Comparison of ENCODE assay signal across 9 cellular contexts in genomic region chr10:1036341-1036791, GRCh38. TPM values are rescaled to one million over a fixed set of nuclear protein-coding genes. Genes with fewer than 3 reads are reported as not detected.
DNase-seq lines count a peak whose midpoint lies in the region; ATAC-seq and TF ChIP-seq lines count a peak whose summit lies in the region.
"Had no signal": no experiment of that assay in that cellular context is flagged by ENCODE, and none has a peak within 500 bp of the region (broad histone marks: within the 10 kb centered on the region; RNA-seq: fewer than 3 reads in every experiment).

No MANE protein-coding gene starts in this region.

- no peak overlapping the region for H3K9ac ChIP-seq in trophoblast cell (ENCODE audit: low read length)

- H3K36me3 ChIP-seq in trophoblast cell (ENCODE audit: control insufficient read depth in 1 of 2, insufficient read depth in 2 of 2, low read length in 2 of 2) = peaks cover 8 to 16% of the 10 kb centered on the region in 2 experiments
- peaks cover 29% of the 10 kb centered on the region for H3K36me3 ChIP-seq in HAP-1 (replicated peaks)

- no peaks in the 10 kb centered on the region for H3K4me1 ChIP-seq in trophoblast cell (ENCODE audit: control insufficient read depth in 1 of 2, insufficient read depth in 2 of 2, low read length in 2 of 2)
- no peaks in the 10 kb centered on the region for H3K4me1 ChIP-seq in HAP-1

- no peaks in the 10 kb centered on the region for H3K79me1 ChIP-seq in trophoblast cell (ENCODE audit: low read length)

- H4K91ac ChIP-seq in trophoblast cell (ENCODE audit: low read depth, low read length) = no peak overlapping the region

- no peak for TF ChIP-seq CTCF in WTC11 (IDR thresholded peaks at IDR 0.05)

- H3K36me3 Mint-ChIP-seq in activated T-cell treated with anti-CD3 and anti-CD28 coated beads, Interleukin-2, amount 50 U/mL, for 4 hours (ENCODE audit: insufficient read depth) = peaks cover 11% of the 10 kb centered on the region
- peaks cover 14% of the 10 kb centered on the region for H3K36me3 Mint-ChIP-seq in WTC11

- no peak overlapping the region for H3K4me2 ChIP-seq in trophoblast cell (ENCODE audit: low read length)

- H3K4ac ChIP-seq in trophoblast cell (ENCODE audit: low read depth, low read length) = no peak overlapping the region

- no peak overlapping the region for H4K8ac ChIP-seq in trophoblast cell (ENCODE audit: low read depth, low read length)

- H2AK5ac ChIP-seq in trophoblast cell (ENCODE audit: low read length) = no peak overlapping the region

- no peaks in the 10 kb centered on the region for H3K27me3 Mint-ChIP-seq in activated T-cell treated with anti-CD3 and anti-CD28 coated beads, Interleukin-2, amount 50 U/mL, for 4 hours (ENCODE audit: low read depth)
- H3K27me3 Mint-ChIP-seq in WTC11 (ENCODE audit: low read depth) = no peaks in the 10 kb centered on the region

- H3K14ac ChIP-seq in trophoblast cell (ENCODE audit: low read length) = no peak overlapping the region

- no peak overlapping the region for H3K18ac ChIP-seq in trophoblast cell (ENCODE audit: low read length)

- no peaks in the 10 kb centered on the region for H3K79me2 ChIP-seq in trophoblast cell (ENCODE audit: control insufficient read depth, insufficient read depth, low read length, poor library complexity)

- H2AFZ ChIP-seq in trophoblast cell (ENCODE audit: insufficient read depth, low read length, poor library complexity) = no peak overlapping the region

- in situ Hi-C loops in HAP-1 (cut with MboI; ENCODE audit: low sequenced_read_pairs) = no loop called here

- POLR2A ChIA-PET in WTC11 (lab: Charles Lee) = interaction anchor here (1.1 to 2.9 kb wide), 2 partner anchors 9 to 12 kb away, joined by 3 to 10 read pairs; partner anchors contain the start of gene IDI1

- H3K4me3 ChIP-seq in trophoblast cell (ENCODE audit: low read depth, low read length) (no peak overlapping the region), HAP-1 (no peak overlapping the region)

- no peak overlapping the region for H4K12ac ChIP-seq in trophoblast cell (ENCODE audit: low read depth, low read length)

- peak; percentile 39 for DNase-seq in activated T-cell treated with anti-CD3 and anti-CD28 coated beads, Interleukin-2, amount 50 U/mL, for 4 hours
- DNase-seq in trophoblast cell = peak; percentile 85 to 92
- no peak for DNase-seq in erythroblast (lab: John Stamatoyannopoulos, UW)
- DNase-seq in HAP-1 (ENCODE audit: low spot score in 2 of 2) = no peak
- DNase-seq in WTC11 (ENCODE audit: low spot score) = no peak
- DNase-seq in DMS114 treated with DMSO at 0.1 percent for 48 hours (lab: John Stamatoyannopoulos, UW; ENCODE audit: unreplicated experiment) = no peak

- peaks cover 3% of the 10 kb centered on the region for H3K4me1 Mint-ChIP-seq in activated T-cell treated with anti-CD3 and anti-CD28 coated beads, Interleukin-2, amount 50 U/mL, for 4 hours (ENCODE audit: low read depth)
- H3K4me1 Mint-ChIP-seq in WTC11 = no peaks in the 10 kb centered on the region

- no peak overlapping the region for H3K27ac ChIP-seq in trophoblast cell (ENCODE audit: low read depth, low read length)

- H2BK5ac ChIP-seq in trophoblast cell (ENCODE audit: low read depth, low read length, poor library complexity) = no peak overlapping the region

- no peak for TF ChIP-seq POLR2A in erythroblast (IDR thresholded peaks at IDR 0.05; ENCODE audit: low read length)

- ATAC-seq in GM18870 (IDR thresholded peaks at IDR 0.05; ENCODE audit: unreplicated experiment) (peak; percentile 84), HG02763 (IDR thresholded peaks at IDR 0.05; ENCODE audit: unreplicated experiment) (peak; percentile 71), WTC11 (no peak)
- peak; percentile 89 to 93 for ATAC-seq in activated T-cell treated with anti-CD3 and anti-CD28 coated beads, Interleukin-2, amount 50 U/mL, for 4 hours

- H3K27ac Mint-ChIP-seq in WTC11 = no peak overlapping the region

- H3K4me3 Mint-ChIP-seq in activated T-cell treated with anti-CD3 and anti-CD28 coated beads, Interleukin-2, amount 50 U/mL, for 4 hours = no peak overlapping the region
- no peak overlapping the region for H3K4me3 Mint-ChIP-seq in WTC11

- H2BK12ac ChIP-seq in trophoblast cell (ENCODE audit: low read length) = no peak overlapping the region

- H2BK120ac ChIP-seq in trophoblast cell (ENCODE audit: insufficient read depth, low read length, poor library complexity) = no peak overlapping the region

- no CpG with 5 or more reads among the region's 14 CpGs for WGBS in trophoblast cell (ENCODE audit: extremely low coverage, insufficient coverage, insufficient read length)

- H3K9me3 Mint-ChIP-seq in activated T-cell treated with anti-CD3 and anti-CD28 coated beads, Interleukin-2, amount 50 U/mL, for 4 hours = no peaks in the 10 kb centered on the region
- no peaks in the 10 kb centered on the region for H3K9me3 Mint-ChIP-seq in WTC11

- no peak overlapping the region for H3K23ac ChIP-seq in trophoblast cell (ENCODE audit: low read length)

- CTCF ChIA-PET in WTC11 (lab: Charles Lee) = interaction anchor here (0.7 to 1.7 kb wide), 2 partner anchors 13 to 221 kb away, joined by 3 to 7 read pairs; partner anchors contain the start of gene IDI1

- H3K9me3 ChIP-seq in trophoblast cell (ENCODE audit: insufficient read depth, low read depth, low read length) (no peaks in the 10 kb centered on the region), HAP-1 (no peaks in the 10 kb centered on the region)

- H3K27me3 ChIP-seq in trophoblast cell (ENCODE audit: insufficient read depth, low read length) (no peaks in the 10 kb centered on the region), HAP-1 (ENCODE audit: low read depth) (no peaks in the 10 kb centered on the region)

TF ChIP-seq in WTC11, 78 proteins besides CTCF, POLR2A, EP300 and RAD21 (continues in another document):
- no peak for TF ChIP-seq ZMAT4 (CRISPR knock-in tag; IDR thresholded peaks at IDR 0.05)
- TF ChIP-seq ZBTB43 (CRISPR knock-in tag; IDR thresholded peaks at IDR 0.05) = no peak
- TF ChIP-seq ZNF219 (CRISPR knock-in tag; IDR thresholded peaks at IDR 0.05; ENCODE audit: borderline replicate concordance) = no peak
- no peak for TF ChIP-seq IRF2 (CRISPR knock-in tag; IDR thresholded peaks at IDR 0.05; ENCODE audit: borderline replicate concordance, low read depth)
- no peak for TF ChIP-seq HMGA2 (CRISPR knock-in tag; IDR thresholded peaks at IDR 0.05)
- no peak for TF ChIP-seq TEAD4 (CRISPR knock-in tag; IDR thresholded peaks at IDR 0.05)
- TF ChIP-seq STAT6 (CRISPR knock-in tag; conservative IDR thresholded peaks at IDR 0.05; ENCODE audit: low read depth) = no peak

RNA-seq across cellular contexts. Expression of gene IDI2, which starts 10.7 kb away (rescaled TPM):
- not detected for total RNA-seq in activated T-cell treated with anti-CD3 and anti-CD28 coated beads, Interleukin-2, amount 50 U/mL, for 4 hours
- not detected in 2 replicates for polyA plus RNA-seq in trophoblast cell (2013)
- total RNA-seq in WTC11 (2021) = not detected in 3 replicates
- polyA plus RNA-seq: esophagus had no signal

RNA-seq across cellular contexts. Expression of gene IDI1, which starts 12.6 kb away (rescaled TPM):
- total RNA-seq in activated T-cell treated with anti-CD3 and anti-CD28 coated beads, Interleukin-2, amount 50 U/mL, for 4 hours = 10 to 100 TPM; 38.9 to 46.8 (median 44.6) TPM
- 144 and 145 TPM in 2 replicates for polyA plus RNA-seq in trophoblast cell (2013)
- total RNA-seq in WTC11 (2021) = 41.7 to 47.2 TPM (median 44.7 TPM) in 3 replicates

RNA-seq across cellular contexts. Expression of gene WDR37, which starts 19.8 kb away (rescaled TPM):
- total RNA-seq in activated T-cell treated with anti-CD3 and anti-CD28 coated beads, Interleukin-2, amount 50 U/mL, for 4 hours = 10 to 100 TPM; 10.5 to 13.5 (median 12.2) TPM
- 11.1 and 11.3 TPM in 2 replicates for polyA plus RNA-seq in trophoblast cell (2013)
- total RNA-seq in WTC11 (2021) = 10.4 to 13.6 TPM (median 11.8 TPM) in 3 replicates

RNA-seq across cellular contexts. Expression of gene GTPBP4, which starts 48.1 kb away (rescaled TPM):
- 100 to 1,000 TPM; 223 to 244 (median 226) TPM for total RNA-seq in activated T-cell treated with anti-CD3 and anti-CD28 coated beads, Interleukin-2, amount 50 U/mL, for 4 hours
- 43.9 and 45.1 TPM in 2 replicates for polyA plus RNA-seq in trophoblast cell (2013)
- total RNA-seq in WTC11 (2021) = 79.5 to 97.4 TPM (median 81.6 TPM) in 3 replicates

Comparison
In these comparisons a context has a peak if more than half of its experiments do, and no peak if none do; other contexts are left out.
1. DNase-seq: peak in activated T-cell treated with anti-CD3 and anti-CD28 coated beads, Interleukin-2, amount 50 U/mL, for 4 hours (single experiment) and trophoblast cell (2 of 2); none in erythroblast (0 of 2), HAP-1 (0 of 2), WTC11 (single experiment) and DMS114 treated with DMSO at 0.1 percent for 48 hours (single experiment).